ENCODE assay signal across 9 cellular contexts in the genomic region with DNA sequence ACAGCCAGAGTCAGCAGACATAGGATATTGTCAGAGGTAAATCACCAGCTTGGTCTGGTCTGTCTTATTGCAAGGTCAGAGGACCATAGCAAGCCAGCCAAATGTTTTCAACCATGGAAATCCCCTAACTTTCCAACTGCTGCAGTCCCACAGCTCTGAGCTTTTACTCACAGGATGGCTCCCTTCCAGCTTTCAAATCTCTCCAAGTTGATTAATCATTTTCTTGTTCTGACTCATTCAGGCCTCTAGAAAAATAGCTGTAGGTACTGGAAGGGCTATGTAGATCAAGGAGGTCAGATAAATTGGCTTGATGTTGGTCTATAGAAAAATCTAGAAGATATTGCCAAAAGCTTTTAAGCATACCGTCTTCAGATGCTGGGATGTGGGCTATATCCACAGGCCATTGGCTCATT.
DNase-seq lines count a peak whose midpoint lies in the region; ATAC-seq, FAIRE-seq and TF ChIP-seq lines count a peak whose summit lies in the region.
"Had no signal": no experiment of that assay in that cellular context is flagged by ENCODE, and none has a peak within 500 bp of the region (broad histone marks: within the 10 kb centered on the region; RNA-seq: fewer than 3 reads in every experiment).

No MANE protein-coding gene starts in this region.

- TF ChIP-seq POLR2A in esophagus squamous epithelium (IDR thresholded peaks at IDR 0.05): no peak
- TF ChIP-seq POLR2A in prostate gland (IDR thresholded peaks at IDR 0.05): no peak

- 10 to 15% methylated on average over 1 of the region's 1 CpG for WGBS in esophagus squamous epithelium, 2 donors
- WGBS in prostate gland: 20% methylated on average over 1 of the region's 1 CpG

- H3K9me3 ChIP-seq in esophagus squamous epithelium (no peaks in the 10 kb centered on the region), prostate gland (no peaks in the 10 kb centered on the region)

- H3K27me3 Mint-ChIP-seq in CD14-positive monocyte (ENCODE audit: low read depth in 3 of 3): no peaks in the 10 kb centered on the region

- peaks cover 0 to 3% of the 10 kb centered on the region in 2 donors for H3K36me3 Mint-ChIP-seq in CD14-positive monocyte

- H3K4me1 ChIP-seq in esophagus squamous epithelium (peaks cover 20 to 61% (median 34%) of the 10 kb centered on the region in 3 donors), prostate gland (replicated peaks) (no peaks in the 10 kb centered on the region)

- no peak overlapping the region for H3K4me3 Mint-ChIP-seq in CD14-positive monocyte

- H3K4me1 Mint-ChIP-seq in CD14-positive monocyte: peaks cover 4% of the 10 kb centered on the region

- intact Hi-C loops in esophagus squamous epithelium (cut with DNase I) (no loop called here), prostate gland (cut with DNase I) (no loop called here), CD14-positive monocyte (cut with micrococcal nuclease) (no loop called here)

- H3K9me3 Mint-ChIP-seq in CD14-positive monocyte: no peaks in the 10 kb centered on the region

- DNase-seq in activated gamma-delta T cell treated with anti-CD3 and anti-CD28 coated beads, Interleukin-2, amount 50 U/mL, for 16 hours (ENCODE audit: low read depth): peak; percentile 11
- DNase-seq in activated gamma-delta T cell (lab: John Stamatoyannopoulos, UW): no peak
- peak; percentile 97 for DNase-seq in RCC 7860 (ENCODE audit: low spot score)
- DNase-seq in esophagus squamous epithelium (lab: John Stamatoyannopoulos, UW): no peak
- peak; percentile 61 for DNase-seq in prostate gland (ENCODE audit: low spot score)
- DNase-seq in NCI-H1417 treated with DMSO at 0.1 percent for 48 hours (lab: John Stamatoyannopoulos, UW): no peak
- DNase-seq in CD14-positive monocyte (ENCODE audit: low spot score): no peak

- no peaks in the 10 kb centered on the region for H3K36me3 ChIP-seq in esophagus squamous epithelium
- no peaks in the 10 kb centered on the region for H3K36me3 ChIP-seq in prostate gland

- no peak overlapping the region for H3K4me3 ChIP-seq in esophagus squamous epithelium
- H3K4me3 ChIP-seq in prostate gland: no peak overlapping the region

- TF ChIP-seq CTCF in esophagus squamous epithelium (IDR thresholded peaks at IDR 0.05) (no peak), prostate gland (IDR thresholded peaks at IDR 0.05) (no peak), CD14-positive monocyte (IDR thresholded peaks at IDR 0.05) (no peak)

- peak; percentile 94 for ATAC-seq in HG02852 (IDR thresholded peaks at IDR 0.05; ENCODE audit: unreplicated experiment)

- peak overlapping the region; percentile 69 to 81 (median 72) for H3K27ac ChIP-seq in esophagus squamous epithelium
- peak overlapping the region; percentile 36 to 46 for H3K27ac ChIP-seq in prostate gland

- peak; percentile 98 for FAIRE-seq in RCC 7860 (lab: Jason Lieb, UNC)
- FAIRE-seq: frontal cortex had no signal

- no peaks in the 10 kb centered on the region for H3K27me3 ChIP-seq in esophagus squamous epithelium
- no peaks in the 10 kb centered on the region for H3K27me3 ChIP-seq in prostate gland (replicated peaks; ENCODE audit: insufficient read depth)

- no peak overlapping the region for H3K27ac Mint-ChIP-seq in CD14-positive monocyte

Comparison
In these comparisons a context has a peak if more than half of its experiments do, and no peak if none do; other contexts are left out.
1. DNase-seq: peak in activated gamma-delta T cell treated with anti-CD3 and anti-CD28 coated beads, Interleukin-2, amount 50 U/mL, for 16 hours (single experiment), RCC 7860 (single experiment) and prostate gland (single experiment); none in activated gamma-delta T cell (single experiment), esophagus squamous epithelium (single experiment), NCI-H1417 treated with DMSO at 0.1 percent for 48 hours (single experiment) and CD14-positive monocyte (single experiment).